8 cellular contexts compared by ENCODE assay signal in genomic region chr19:55586976-55587668, GRCh38. TPM values are rescaled to one million over a fixed set of nuclear protein-coding genes. Genes with fewer than 3 reads are reported as not detected.
DNase-seq lines count a peak whose midpoint lies in the region; ATAC-seq, FAIRE-seq and TF ChIP-seq lines count a peak whose summit lies in the region.

No MANE protein-coding gene starts in this region.

- FAIRE-seq in H54 (lab: Jason Lieb, UNC): peak; percentile 20

- peak overlapping the region; percentile 45 for H3K27ac Mint-ChIP-seq in activated naive CD4-positive, alpha-beta T cell treated with anti-CD3 and anti-CD28 coated beads, Interleukin-2, amount 10 ng/mL, durations not matched to agents 7 days and 5 days

- H3K27me3 Mint-ChIP-seq in activated naive CD4-positive, alpha-beta T cell treated with anti-CD3 and anti-CD28 coated beads, Interleukin-2, amount 10 ng/mL, durations not matched to agents 7 days and 5 days: peaks cover 34% of the 10 kb centered on the region

- peak overlapping the region in 1 of 5 donors; percentile 20 for H3K9ac ChIP-seq in subcutaneous abdominal adipose tissue (ENCODE audit: low read length in 5 of 5)

- TF ChIP-seq EP300 in gastroesophageal sphincter (IDR thresholded peaks at IDR 0.05): no peak

- no peak for TF ChIP-seq CTCF in gastroesophageal sphincter (IDR thresholded peaks at IDR 0.05)

- peaks cover 22% of the 10 kb centered on the region for H3K4me1 Mint-ChIP-seq in activated naive CD4-positive, alpha-beta T cell treated with anti-CD3 and anti-CD28 coated beads, Interleukin-2, amount 10 ng/mL, durations not matched to agents 7 days and 5 days

- H3K4me3 ChIP-seq in SJSA1 (0 out of 2 replicates have a peak overlapping the region, but pooled peaks have one; percentile 3), gastroesophageal sphincter (peak overlapping the region in 1 of 2 donors; percentile 42), subcutaneous abdominal adipose tissue (ENCODE audit: low read depth in 1 of 5, low read length in 5 of 5) (peak overlapping the region; percentile 23 to 73 (median 54))

- CTCF ChIA-PET in activated naive CD4-positive, alpha-beta T cell treated with anti-CD3 and anti-CD28 coated beads, Interleukin-2, amount 10 ng/mL, durations not matched to agents 7 days and 5 days (lab: Charles Lee): interaction anchor here (0.9 to 1.5 kb wide), 3 partner anchors 12 to 46 kb away, joined by 4 to 6 read pairs (median 4); partner anchors contain the start of genes FIZ1 and ZNF865

- H3K4me3 Mint-ChIP-seq in activated naive CD4-positive, alpha-beta T cell treated with anti-CD3 and anti-CD28 coated beads, Interleukin-2, amount 10 ng/mL, durations not matched to agents 7 days and 5 days: peak overlapping the region; percentile 62

- peak; percentile 91 for ATAC-seq in gastroesophageal sphincter

- H3K27me3 ChIP-seq in SJSA1 (replicated peaks): no peaks in the 10 kb centered on the region
- H3K27me3 ChIP-seq in gastroesophageal sphincter: peaks cover 8% of the 10 kb centered on the region
- peaks cover 0 to 6% (median 0%) of the 10 kb centered on the region in 5 donors for H3K27me3 ChIP-seq in subcutaneous abdominal adipose tissue (ENCODE audit: control insufficient read depth in 5 of 5, insufficient read depth in 4 of 5, low read length in 5 of 5)

- DNase-seq in DMS153 treated with DMSO at 0.1 percent for 48 hours (lab: John Stamatoyannopoulos, UW; ENCODE audit: unreplicated experiment) (peak; percentile 96), H54 (ENCODE audit: insufficient read length, low spot score) (peak; percentile 99), MV-4-11 (lab: John Stamatoyannopoulos, UW) (peak; percentile 96), SJSA1 (ENCODE audit: low read depth in 1 of 2, low spot score in 2 of 2) (peak; percentile 73 to 93), non-pigmented ciliary epithelial cell (ENCODE audit: low read depth) (peak; percentile 67)
- DNase-seq in activated naive CD4-positive, alpha-beta T cell treated with anti-CD3 and anti-CD28 coated beads, Interleukin-2, amount 10 ng/mL, durations not matched to agents 7 days and 5 days: peak; percentile 95

- WGBS in gastroesophageal sphincter (ENCODE audit: low coverage in 1 of 2), 2 donors: 0 to 2% methylated on average over 1 to 24 of the region's 40 CpGs

- peaks cover 4% of the 10 kb centered on the region for H3K36me3 Mint-ChIP-seq in activated naive CD4-positive, alpha-beta T cell treated with anti-CD3 and anti-CD28 coated beads, Interleukin-2, amount 10 ng/mL, durations not matched to agents 7 days and 5 days

- H3K36me3 ChIP-seq in SJSA1 (0 out of 2 replicates have a peak, but pooled peaks cover under 1% of the 10 kb centered on the region), gastroesophageal sphincter (peaks cover 0 to 4% of the 10 kb centered on the region in 2 donors), subcutaneous abdominal adipose tissue (ENCODE audit: control insufficient read depth in 5 of 5, insufficient read depth in 5 of 5, low read length in 5 of 5) (peaks cover 0 to 4% (median under 1%) of the 10 kb centered on the region in 5 donors)

- H3K4me1 ChIP-seq in SJSA1 (replicated peaks) (peaks cover 26% of the 10 kb centered on the region), gastroesophageal sphincter (peaks cover 0 to 34% (median 17%) of the 10 kb centered on the region in 3 donors), subcutaneous abdominal adipose tissue (ENCODE audit: control insufficient read depth in 5 of 5, insufficient read depth in 5 of 5, low read length in 5 of 5) (peaks cover 1 to 26% (median 24%) of the 10 kb centered on the region in 5 donors)

- H3K9me3 Mint-ChIP-seq in activated naive CD4-positive, alpha-beta T cell treated with anti-CD3 and anti-CD28 coated beads, Interleukin-2, amount 10 ng/mL, durations not matched to agents 7 days and 5 days: no peaks in the 10 kb centered on the region

- TF ChIP-seq POLR2A in H54 (IDR thresholded peaks at IDR 0.05; ENCODE audit: low read depth, low read length) (no peak), gastroesophageal sphincter (IDR thresholded peaks at IDR 0.05) (no peak)

- H3K27ac ChIP-seq in SJSA1 (no peak overlapping the region), gastroesophageal sphincter (peak overlapping the region in 3 of 4 donors; percentile 13 to 72 (median 31)), subcutaneous abdominal adipose tissue (ENCODE audit: low read depth, low read length) (no peak overlapping the region)

- H3K9me3 ChIP-seq in SJSA1 (replicated peaks): no peaks in the 10 kb centered on the region
- H3K9me3 ChIP-seq in gastroesophageal sphincter: no peaks in the 10 kb centered on the region
- no peaks in the 10 kb centered on the region for H3K9me3 ChIP-seq in subcutaneous abdominal adipose tissue (ENCODE audit: control insufficient read depth in 5 of 5, low read length in 5 of 5)

RNA-seq across cellular contexts. Expression of gene ZNF579, which starts 6.5 kb away (rescaled TPM):
- 7.2 and 12.7 TPM in 2 replicates for total RNA-seq in SJSA1 (2014; rRNA removed; shearing (Covaris generic))
- total RNA-seq in gastroesophageal sphincter: 1 to 10 TPM; 2.8 to 6.9 (median 3.9) TPM

RNA-seq across cellular contexts. Expression of gene FIZ1, which starts 12.2 kb away (rescaled TPM):
- total RNA-seq in SJSA1 (2014; rRNA removed; shearing (Covaris generic)): 2.4 and 5.4 TPM in 2 replicates
- total RNA-seq in gastroesophageal sphincter: 10 to 100 TPM in 2 of 4 donors, 1 to 10 TPM in 2; 4.7 to 11.2 (median 9.9) TPM

RNA-seq across cellular contexts. Expression of gene ZNF524, which starts 13.0 kb away (rescaled TPM):
- 3.8 and 15.5 TPM in 2 replicates for total RNA-seq in SJSA1 (2014; rRNA removed; shearing (Covaris generic))
- 10 to 100 TPM; 20.3 to 33.5 (median 26.4) TPM for total RNA-seq in gastroesophageal sphincter

RNA-seq across cellular contexts. Expression of gene ZNF865, which starts 18.3 kb away (rescaled TPM):
- 0.63 and 1.4 TPM in 2 replicates for total RNA-seq in SJSA1 (2014; rRNA removed; shearing (Covaris generic))
- total RNA-seq in gastroesophageal sphincter: 10 to 100 TPM in 1 of 4 donors, 1 to 10 TPM in 3; 4.6 to 12.0 (median 6.4) TPM

RNA-seq across cellular contexts. Expression of gene ZNF784, which starts 37.2 kb away (rescaled TPM):
- 4.7 and 10.2 TPM in 2 replicates for total RNA-seq in SJSA1 (2014; rRNA removed; shearing (Covaris generic))
- total RNA-seq in gastroesophageal sphincter: 1 to 10 TPM in 3 of 4 donors, under 1 TPM in 1; 0.54 to 8.1 (median 4.8) TPM

Comparison
In these comparisons a context has a peak if more than half of its experiments do, and no peak if none do; other contexts are left out.
1. H3K27ac ChIP-seq: peak in gastroesophageal sphincter (3 of 4); none in SJSA1 (single experiment) and subcutaneous abdominal adipose tissue (single experiment).
2. Peak in every context shown above with its lines, with median percentiles within 50 percentile points of each other: DNase-seq.